ENCODE assay signal across 22 cellular contexts in genomic region chr2:20543579-20543887, GRCh38.
A peak's percentile ranks its signal among the peaks of the same experiment; 100 is the strongest.
DNase-seq lines count a peak whose midpoint lies in the region; ATAC-seq and TF ChIP-seq lines count a peak whose summit lies in the region.
"Had no signal": no experiment of that assay in that cellular context is flagged by ENCODE, and none has a peak within 500 bp of the region (broad histone marks: within the 10 kb centered on the region; RNA-seq: fewer than 3 reads in every experiment).

No MANE protein-coding gene starts in this region.

- peak; percentile 40 to 43 for ATAC-seq in gastrocnemius medialis
- ATAC-seq in activated naive CD4-positive, alpha-beta T cell treated with anti-CD3 and anti-CD28 coated beads, Interleukin-2, amount 50 U/mL, for 72 hours = no peak
- ATAC-seq: GM12878; K562; lower lobe of right lung; naive thymus-derived CD4-positive, alpha-beta T cell had no signal

- CTCF ChIA-PET in RWPE1 (lab: Yijun Ruan, JAX) = no interaction called here

- in situ Hi-C loops in gastrocnemius medialis (cut with MboI; ENCODE audit: low sequenced_read_pairs in 4 of 4) = loop anchor here in 2 of 4 donors (10.0 kb wide), 2 partner anchors 71 to 99 kb away; partner anchors contain the start of gene RHOB (in 1 of the 2)

- H3K27ac ChIP-seq in RWPE1 = 0 out of 2 replicates have a peak overlapping the region, but pooled peaks have one; percentile 3
- peak overlapping the region; percentile 74 to 96 (median 91) for H3K27ac ChIP-seq in gastrocnemius medialis
- H3K27ac ChIP-seq: lower lobe of right lung, transverse colon had no signal

- no peaks in the 10 kb centered on the region for H3K9me3 ChIP-seq in gastrocnemius medialis
- H3K9me3 ChIP-seq: transverse colon had no signal

- peak overlapping the region in 2 of 4 donors; percentile 2 to 6 for H3K4me3 ChIP-seq in gastrocnemius medialis
- H3K4me3 ChIP-seq: GM12878, K562, lower lobe of right lung, transverse colon had no signal

- peaks cover 35 to 42% of the 10 kb centered on the region in 2 donors for H3K4me1 ChIP-seq in gastrocnemius medialis
- H3K4me1 ChIP-seq: lower lobe of right lung, transverse colon had no signal

- TF ChIP-seq CTCF in RWPE1 (conservative IDR thresholded peaks at IDR 0.05; ENCODE audit: low read depth) (no peak), gastrocnemius medialis (IDR thresholded peaks at IDR 0.05 in 4 of 5, conservative IDR thresholded peaks at IDR 0.05 in 1 of 5) (peak in 1 of 5 experiments; percentile 12)

- intact Hi-C loops in gastrocnemius medialis (cut with DNase I; ENCODE audit: low total_unique reads) = no loop called here

- POLR2A ChIA-PET in RWPE1 (lab: Yijun Ruan, JAX; ENCODE audit: low non-redundant PET) = no interaction called here

- no peak overlapping the region for H3K27ac Mint-ChIP-seq in activated naive CD4-positive, alpha-beta T cell treated with anti-CD3 and anti-CD28 coated beads, Interleukin-2, amount 50 U/mL, for 72 hours
- H3K27ac Mint-ChIP-seq: activated CD4-positive, alpha-beta memory T cell treated with anti-CD3 and anti-CD28 coated beads, Interleukin-2, amount 10 ng/mL, durations not matched to agents 7 days and 5 days; dendritic cell treated with granulocyte-macrophage colony-stimulating factor and Interleukin-4, amounts not matched to agents 40 ng/mL and 50 ng/mL, for 4 days; naive thymus-derived CD4-positive, alpha-beta T cell had no signal

- H3K9me3 Mint-ChIP-seq in activated naive CD4-positive, alpha-beta T cell treated with anti-CD3 and anti-CD28 coated beads, Interleukin-2, amount 50 U/mL, for 72 hours = no peaks in the 10 kb centered on the region
- H3K9me3 Mint-ChIP-seq: activated CD4-positive, alpha-beta memory T cell treated with anti-CD3 and anti-CD28 coated beads, Interleukin-2, amount 10 ng/mL, durations not matched to agents 7 days and 5 days; naive thymus-derived CD4-positive, alpha-beta T cell had no signal

- no peaks in the 10 kb centered on the region for H3K27me3 ChIP-seq in gastrocnemius medialis
- H3K27me3 ChIP-seq: transverse colon had no signal

- peak in 1 of 2 donors; percentile 61 for TF ChIP-seq POLR2A in gastrocnemius medialis (IDR thresholded peaks at IDR 0.05)

- DNase-seq in NCI-H1694 treated with DMSO at 0.1 percent for 48 hours (lab: John Stamatoyannopoulos, UW) (peak; percentile 81), NCI-H1694 (lab: John Stamatoyannopoulos, UW) (no peak), RWPE1 (ENCODE audit: low spot score) (no peak), inferior parietal cortex (ENCODE audit: extremely low spot score) (peak; percentile 25), gastrocnemius medialis (peak; percentile 53 to 64), GM19240 (ENCODE audit: insufficient read length, low spot score) (no peak)
- DNase-seq in activated naive CD4-positive, alpha-beta T cell treated with anti-CD3 and anti-CD28 coated beads, Interleukin-2, amount 50 U/mL, for 72 hours (ENCODE audit: low spot score in 2 of 2) = no peak
- DNase-seq in activated CD4-positive, alpha-beta T cell treated with anti-CD3 and anti-CD28 coated beads, Interleukin-2, amount 50 U/mL, for 1 hour = no peak
- DNase-seq: activated CD4-positive, alpha-beta memory T cell treated with anti-CD3 and anti-CD28 coated beads, Interleukin-2, amount 10 ng/mL, durations not matched to agents 7 days and 5 days; activated naive CD4-positive, alpha-beta T cell treated with anti-CD3 and anti-CD28 coated beads, Interleukin-2, amount 50 U/mL, for 16 hours; activated T-cell treated with anti-CD3 and anti-CD28 coated beads, Interleukin-2, amount 50 U/mL, for 1 hour; GF-D8; lower lobe of right lung; naive thymus-derived CD4-positive, alpha-beta T cell; NCI-H2171; RPMI8226; stimulated activated naive CD4-positive, alpha-beta T cell; T-helper 1 cell; transverse colon had no signal

- H3K36me3 ChIP-seq in gastrocnemius medialis = no peaks in the 10 kb centered on the region
- H3K36me3 ChIP-seq: lower lobe of right lung, transverse colon had no signal

- H3K36me3 Mint-ChIP-seq in activated naive CD4-positive, alpha-beta T cell treated with anti-CD3 and anti-CD28 coated beads, Interleukin-2, amount 50 U/mL, for 72 hours = no peaks in the 10 kb centered on the region
- H3K36me3 Mint-ChIP-seq: naive thymus-derived CD4-positive, alpha-beta T cell had no signal

Comparison
In these comparisons a context has a peak if more than half of its experiments do, and no peak if none do; other contexts are left out.
1. DNase-seq: peak in NCI-H1694 treated with DMSO at 0.1 percent for 48 hours (single experiment), inferior parietal cortex (single experiment) and gastrocnemius medialis (2 of 2); none in NCI-H1694 (single experiment), RWPE1 (single experiment), activated naive CD4-positive, alpha-beta T cell treated with anti-CD3 and anti-CD28 coated beads, Interleukin-2, amount 50 U/mL, for 72 hours (0 of 2), activated CD4-positive, alpha-beta T cell treated with anti-CD3 and anti-CD28 coated beads, Interleukin-2, amount 50 U/mL, for 1 hour (single experiment) and GM19240 (single experiment).
2. ATAC-seq: peak in gastrocnemius medialis (2 of 2); none in activated naive CD4-positive, alpha-beta T cell treated with anti-CD3 and anti-CD28 coated beads, Interleukin-2, amount 50 U/mL, for 72 hours (0 of 2).